ENCODE assay signal across 28 cellular contexts in the genomic region with DNA sequence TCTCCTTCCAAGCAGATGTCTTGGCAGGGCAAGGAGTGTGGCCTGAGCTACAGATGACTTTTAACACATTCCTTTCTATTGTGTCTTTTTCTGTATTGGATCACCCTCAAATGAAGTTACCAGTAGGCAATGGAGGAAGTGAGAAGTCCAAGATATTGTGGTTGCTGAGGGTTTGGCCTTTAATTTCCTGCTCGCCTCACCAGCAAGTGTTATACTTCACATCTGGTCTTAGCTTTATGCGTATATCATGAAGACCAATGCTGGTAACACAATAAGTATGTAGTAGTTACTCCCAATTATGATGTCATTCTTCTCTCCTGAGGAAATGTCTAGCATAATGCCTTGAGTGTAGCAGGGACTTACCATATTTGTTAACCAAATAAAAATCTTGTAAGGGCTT.
DNase-seq lines count a peak whose midpoint lies in the region; ATAC-seq and TF ChIP-seq lines count a peak whose summit lies in the region.
"Had no signal": no experiment of that assay in that cellular context is flagged by ENCODE, and none has a peak within 500 bp of the region (broad histone marks: within the 10 kb centered on the region; RNA-seq: fewer than 3 reads in every experiment).

No MANE protein-coding gene starts in this region.

- H3K27ac Mint-ChIP-seq in stimulated activated naive B cell treated with anti-CD40 and anti-IgM and Interleukin-4, amounts not matched to agents 10 μg/mL and 1 μg/mL and 100 μg/mL, for 72 hours = no peak overlapping the region
- H3K27ac Mint-ChIP-seq: H9; IgD-negative memory B cell; nephron progenitor cell; stimulated activated effector memory CD8-positive, alpha-beta T cell treated with anti-CD3 and anti-CD28 coated beads, Interleukin-12 subunit alpha, Interleukin-12 subunit beta, amount 100 ng/mL, for 72 hours; T-helper 1 cell treated with Interleukin-12 subunit alpha and Interleukin-12 subunit beta and Interleukin-4 antibody, amounts not matched to agents 30 μg/mL and 1 μg/mL, for 36 hours; type B pancreatic cell had no signal

- H3K36me3 Mint-ChIP-seq in stimulated activated naive B cell treated with anti-CD40 and anti-IgM and Interleukin-4, amounts not matched to agents 10 μg/mL and 1 μg/mL and 100 μg/mL, for 72 hours = no peaks in the 10 kb centered on the region
- H3K36me3 Mint-ChIP-seq: IgD-negative memory B cell; stimulated activated effector memory CD8-positive, alpha-beta T cell treated with anti-CD3 and anti-CD28 coated beads, Interleukin-12 subunit alpha, Interleukin-12 subunit beta, amount 100 ng/mL, for 72 hours; type B pancreatic cell had no signal

- H3K9me3 Mint-ChIP-seq in stimulated activated naive B cell treated with anti-CD40 and anti-IgM and Interleukin-4, amounts not matched to agents 10 μg/mL and 1 μg/mL and 100 μg/mL, for 72 hours = peaks cover 0 to 8% of the 10 kb centered on the region in 2 donors
- H3K9me3 Mint-ChIP-seq: H9, nephron progenitor cell had no signal

- TF ChIP-seq CTCF in AG10803 (conservative IDR thresholded peaks at IDR 0.05; ENCODE audit: low read length) = no peak
- no peak for TF ChIP-seq CTCF in astrocyte of the spinal cord (IDR thresholded peaks at IDR 0.05; ENCODE audit: low read depth, low read length)

- in situ Hi-C loops in astrocyte of the spinal cord (cut with HindIII; ENCODE audit: low sequenced_read_pairs) = no loop called here

- no peaks in the 10 kb centered on the region for H3K27me3 Mint-ChIP-seq in stimulated activated naive B cell treated with anti-CD40 and anti-IgM and Interleukin-4, amounts not matched to agents 10 μg/mL and 1 μg/mL and 100 μg/mL, for 72 hours
- H3K27me3 Mint-ChIP-seq: IgD-negative memory B cell, type B pancreatic cell had no signal

- H3K4me1 Mint-ChIP-seq in stimulated activated naive B cell treated with anti-CD40 and anti-IgM and Interleukin-4, amounts not matched to agents 10 μg/mL and 1 μg/mL and 100 μg/mL, for 72 hours = no peaks in the 10 kb centered on the region
- H3K4me1 Mint-ChIP-seq: H9; IgD-negative memory B cell; nephron progenitor cell; stimulated activated effector memory CD8-positive, alpha-beta T cell treated with anti-CD3 and anti-CD28 coated beads, Interleukin-12 subunit alpha, Interleukin-12 subunit beta, amount 100 ng/mL, for 72 hours had no signal

- peak; percentile 79 for DNase-seq in AG10803 (ENCODE audit: low read depth)
- DNase-seq in GM04503 (ENCODE audit: low read depth) = peak; percentile 58
- peak; percentile 90 for DNase-seq in MV-4-11 (lab: John Stamatoyannopoulos, UW)
- DNase-seq in astrocyte of the spinal cord (ENCODE audit: low read depth, low spot score) = peak; percentile 71
- DNase-seq in NCI-H2029 treated with DMSO at 0.1 percent for 48 hours (lab: John Stamatoyannopoulos, UW) = no peak
- no peak for DNase-seq in nucleus accumbens (lab: John Stamatoyannopoulos, UW)
- no peak for DNase-seq in stimulated activated naive B cell treated with anti-CD40 and anti-IgM and Interleukin-4, amounts not matched to agents 10 μg/mL and 1 μg/mL and 100 μg/mL, for 72 hours
- DNase-seq in NCI-H345 (lab: John Stamatoyannopoulos, UW) = no peak
- DNase-seq: activated CD4-positive, alpha-beta T cell treated with anti-CD3 and anti-CD28 coated beads, Interleukin-2, amount 50 U/mL, for 48 hours; activated CD4-positive, CD25-positive, alpha-beta regulatory T cell treated with anti-CD3 and anti-CD28 coated beads, Interleukin-2, amount 50 U/mL, for 72 hours; activated CD8-positive, alpha-beta memory T cell treated with anti-CD3 and anti-CD28 coated beads, Interleukin-2, amount 50 U/mL, for 48 hours; activated naive CD4-positive, alpha-beta T cell treated with anti-CD3 and anti-CD28 coated beads, Interleukin-2, amount 50 U/mL, for 16 hours; DMS 273 treated with DMSO at 0.1 percent for 48 hours; glutamatergic neuron; H9; NCI-H1417; NCI-H2107; NCI-H446; NCI-H82; nephron progenitor cell; PC-9; SK-N-SH; substantia nigra had no signal

- no peak for ATAC-seq in stimulated activated naive B cell treated with anti-CD40 and anti-IgM and Interleukin-4, amounts not matched to agents 10 μg/mL and 1 μg/mL and 100 μg/mL, for 72 hours (replicated peaks)
- ATAC-seq: left lobe of liver; stimulated activated effector memory CD8-positive, alpha-beta T cell treated with anti-CD3 and anti-CD28 coated beads, Interleukin-12 subunit alpha, Interleukin-12 subunit beta, amount 100 ng/mL, for 72 hours had no signal

- no peak overlapping the region for H3K4me3 Mint-ChIP-seq in stimulated activated naive B cell treated with anti-CD40 and anti-IgM and Interleukin-4, amounts not matched to agents 10 μg/mL and 1 μg/mL and 100 μg/mL, for 72 hours
- H3K4me3 Mint-ChIP-seq: H9; IgD-negative memory B cell; nephron progenitor cell; stimulated activated effector memory CD8-positive, alpha-beta T cell treated with anti-CD3 and anti-CD28 coated beads, Interleukin-12 subunit alpha, Interleukin-12 subunit beta, amount 100 ng/mL, for 72 hours; T-helper 1 cell treated with Interleukin-12 subunit alpha and Interleukin-12 subunit beta and Interleukin-4 antibody, amounts not matched to agents 30 μg/mL and 1 μg/mL, for 36 hours; type B pancreatic cell had no signal

- H3K4me3 ChIP-seq in AG10803 (ENCODE audit: low read length) (no peak overlapping the region), astrocyte of the spinal cord (ENCODE audit: low read depth, low read length) (no peak overlapping the region)
- H3K4me3 ChIP-seq: PC-9 had no signal

Comparison
In these comparisons a context has a peak if more than half of its experiments do, and no peak if none do; other contexts are left out.
1. DNase-seq: peak in AG10803 (single experiment), GM04503 (single experiment), MV-4-11 (single experiment) and astrocyte of the spinal cord (single experiment); none in NCI-H2029 treated with DMSO at 0.1 percent for 48 hours (single experiment), nucleus accumbens (0 of 56), stimulated activated naive B cell treated with anti-CD40 and anti-IgM and Interleukin-4, amounts not matched to agents 10 μg/mL and 1 μg/mL and 100 μg/mL, for 72 hours (single experiment) and NCI-H345 (single experiment).